ENCODE assay signal across 8 cellular contexts in genomic region chr19:55166530-55167268, GRCh38. TPM values are rescaled to one million over a fixed set of nuclear protein-coding genes. Genes with fewer than 3 reads are reported as not detected.
A peak's percentile ranks its signal among the peaks of the same experiment; 100 is the strongest.
DNase-seq lines count a peak whose midpoint lies in the region; ATAC-seq, FAIRE-seq and TF ChIP-seq lines count a peak whose summit lies in the region.

Gene DNAAF3 (minus strand): TSS chr19:55166613. CDS start chr19:55166413, 200 bp downstream.

- no peaks in the 10 kb centered on the region for H3K4me1 Mint-ChIP-seq in astrocyte (ENCODE audit: low read depth, unreplicated experiment)
- peaks cover 3% of the 10 kb centered on the region for H3K4me1 Mint-ChIP-seq in progenitor cell of endocrine pancreas (ENCODE audit: low read depth)

- TF ChIP-seq CTCF in astrocyte (IDR thresholded peaks at IDR 0.05; ENCODE audit: insufficient read depth, low read depth, low read length) (no peak), progenitor cell of endocrine pancreas (IDR thresholded peaks at IDR 0.05; ENCODE audit: unreplicated experiment) (no peak)

- H3K9ac ChIP-seq in astrocyte (ENCODE audit: low read length) = peak within 1 kb of the TSS; percentile 16

- peak within 1 kb of the TSS; percentile 93 for H3K27ac Mint-ChIP-seq in astrocyte (ENCODE audit: unreplicated experiment)
- peak within 1 kb of the TSS; percentile 99 for H3K27ac Mint-ChIP-seq in progenitor cell of endocrine pancreas

- H3K4me3 Mint-ChIP-seq in astrocyte (ENCODE audit: unreplicated experiment) (peak within 1 kb of the TSS; percentile 98), progenitor cell of endocrine pancreas (ENCODE audit: low read depth) (peak within 1 kb of the TSS; percentile 96)

- H2AFZ ChIP-seq in astrocyte (ENCODE audit: low read depth, low read length) = peak within 1 kb of the TSS; percentile 88

- ATAC-seq in HG02759 (IDR thresholded peaks at IDR 0.05; ENCODE audit: unreplicated experiment) = peak; percentile 87
- peak; percentile 96 for ATAC-seq in left ventricle myocardium superior
- no peak for ATAC-seq in GM19324 (IDR thresholded peaks at IDR 0.05; ENCODE audit: low FRiP score, unreplicated experiment)

- H3K36me3 ChIP-seq in astrocyte (ENCODE audit: insufficient read depth, low read length) = no peaks in the 10 kb centered on the region

- H3K79me2 ChIP-seq in astrocyte (ENCODE audit: insufficient read depth, low read length) = no peaks in the 10 kb centered on the region

- H3K27ac ChIP-seq in astrocyte (ENCODE audit: low read depth, low read length) = no peak within 1 kb of the TSS

- peak; percentile 97 for DNase-seq in ELR (ENCODE audit: low read depth)
- peak; percentile 94 for DNase-seq in NCI-H1436 treated with DMSO at 0.1 percent for 48 hours (lab: John Stamatoyannopoulos, UW)
- DNase-seq in T follicular helper cell (ENCODE audit: low read depth) = peak; percentile 56
- peak; percentile 93 for DNase-seq in astrocyte (ENCODE audit: low read depth)
- peak; percentile 94 for DNase-seq in left ventricle myocardium superior
- peak; percentile 94 for DNase-seq in progenitor cell of endocrine pancreas (ENCODE audit: low spot score, unreplicated experiment)

- intact Hi-C loops in left ventricle myocardium superior (cut with micrococcal nuclease) = no loop called here

- H3K27me3 ChIP-seq in astrocyte (ENCODE audit: insufficient read depth, low read length) = peaks cover 20% of the 10 kb centered on the region

- H3K9me3 Mint-ChIP-seq in astrocyte (ENCODE audit: unreplicated experiment) (no peaks in the 10 kb centered on the region), progenitor cell of endocrine pancreas (ENCODE audit: low read depth) (no peaks in the 10 kb centered on the region)

- peak within 1 kb of the TSS; percentile 93 for H3K4me2 ChIP-seq in astrocyte (ENCODE audit: low read length)

- no peaks in the 10 kb centered on the region for H4K20me1 ChIP-seq in astrocyte (ENCODE audit: insufficient read depth, low read length)

- H3K9me3 ChIP-seq in astrocyte (ENCODE audit: insufficient read depth, low read depth, low read length) = no peaks in the 10 kb centered on the region

- H3K36me3 Mint-ChIP-seq in astrocyte (ENCODE audit: low read depth, unreplicated experiment) (peaks cover 2% of the 10 kb centered on the region), progenitor cell of endocrine pancreas (ENCODE audit: insufficient read depth) (no peaks in the 10 kb centered on the region)

- peak within 1 kb of the TSS; percentile 59 for H3K4me3 ChIP-seq in astrocyte (ENCODE audit: insufficient read depth, low read depth, low read length)

- peaks cover 5% of the 10 kb centered on the region for H3K4me1 ChIP-seq in astrocyte (ENCODE audit: insufficient read depth, low read length)

- H3K27me3 Mint-ChIP-seq in astrocyte (ENCODE audit: low read depth, unreplicated experiment) (peaks cover 36% of the 10 kb centered on the region), progenitor cell of endocrine pancreas (peaks cover 35% of the 10 kb centered on the region)

- FAIRE-seq in astrocyte (lab: Jason Lieb, UNC) = peak; percentile 23

RNA-seq across cellular contexts. Expression of gene DNAAF3, which starts in this region (rescaled TPM):
- total RNA-seq in astrocyte = 1.3 and 1.8 TPM in 2 replicates
- total RNA-seq in left ventricle myocardium superior = 0.87 TPM
- total RNA-seq in progenitor cell of endocrine pancreas = 14.9 and 18.4 TPM in 2 replicates

Comparison
In these comparisons a context has a peak if more than half of its experiments do, and no peak if none do; other contexts are left out.
1. Peak in DNase-seq and ATAC-seq in left ventricle myocardium superior; RNA of the gene not detected or under 1 TPM.